Comparison of ENCODE assay signal across 24 cellular contexts in the genomic region with DNA sequence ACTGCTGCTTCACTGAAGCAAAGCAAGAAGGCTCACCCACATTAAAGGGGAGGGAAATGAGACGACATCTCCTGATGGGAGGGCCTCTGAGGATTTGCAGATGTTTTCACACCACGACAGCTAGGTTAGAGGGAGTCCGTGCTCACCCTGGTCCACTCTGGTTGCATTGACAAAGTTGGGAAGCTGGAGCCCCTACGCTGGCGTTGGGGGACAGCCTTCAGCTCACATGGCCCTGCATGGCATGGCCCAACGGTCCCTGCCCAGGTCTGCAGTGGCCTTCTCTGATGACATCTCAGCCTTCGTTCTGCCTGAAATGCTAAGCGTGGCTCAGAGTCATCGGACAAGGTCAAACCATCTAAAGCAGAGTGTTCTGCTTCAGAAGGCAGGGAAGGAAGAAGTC. TPM values are rescaled to one million over a fixed set of nuclear protein-coding genes. Genes with fewer than 3 reads are reported as not detected.
"Had no signal": no experiment of that assay in that cellular context is flagged by ENCODE, and none has a peak within 500 bp of the region (broad histone marks: within the 10 kb centered on the region; RNA-seq: fewer than 3 reads in every experiment).

No MANE protein-coding gene starts in this region.

- ATAC-seq: activated naive CD4-positive, alpha-beta T cell treated with anti-CD3 and anti-CD28 coated beads, Interleukin-2, amount 50 U/mL, for 72 hours; activated naive CD8-positive, alpha-beta T cell treated with anti-CD3 and anti-CD28 coated beads, Interleukin-2, amount 50 U/mL, for 24 hours; activated T-cell treated with anti-CD3 and anti-CD28 coated beads, Interleukin-2, amount 50 U/mL, for 4 hours; T-cell had no signal

- H3K4me3 ChIP-seq: MG63, SK-N-MC had no signal

- H3K4me2 ChIP-seq: KMS-11 had no signal

- DNase-seq: activated B cell treated with CpG ODN at 0.5 μM for 24 hours; activated CD4-positive, alpha-beta memory T cell treated with anti-CD3 and anti-CD28 coated beads for 36 hours; activated CD4-positive, alpha-beta T cell treated with anti-CD3 and anti-CD28 coated beads for 1 hour; activated CD4-positive, alpha-beta T cell treated with anti-CD3 and anti-CD28 coated beads, Interleukin-2, amount 10 ng/mL, durations not matched to agents 24 days and 14 days; activated CD8-positive, alpha-beta memory T cell treated with anti-CD3 and anti-CD28 coated beads for 24 hours; activated effector memory CD4-positive, alpha-beta T cell treated with anti-CD3 and anti-CD28 coated beads, Interleukin-2, amount 50 U/mL, for 16 hours; activated naive CD4-positive, alpha-beta T cell treated with Interleukin-2 at 50 U/mL for 16 hours; activated naive CD8-positive, alpha-beta T cell treated with anti-CD3 and anti-CD28 coated beads, Interleukin-2, amount 50 U/mL, for 24 hours; activated T-cell treated with anti-CD3 and anti-CD28 coated beads, Interleukin-2, amount 50 U/mL, for 4 hours; amygdala; MG63; NCI-H1105; NCI-H1694 treated with DMSO at 0.1 percent for 48 hours; NCI-H2029 treated with DMSO at 0.1 percent for 48 hours; NCI-H524; T-cell; T-helper 2 cell; T1000 had no signal

- H3K27me3 ChIP-seq: MG63 had no signal

- H3K9ac ChIP-seq: KMS-11 had no signal

- H3K9me3 ChIP-seq: MG63 had no signal

- H3K9me3 Mint-ChIP-seq: activated B cell treated with CpG ODN at 0.5 μM for 24 hours; activated CD4-positive, alpha-beta memory T cell treated with anti-CD3 and anti-CD28 coated beads for 36 hours; activated CD4-positive, alpha-beta T cell treated with anti-CD3 and anti-CD28 coated beads, Interleukin-2, amount 10 ng/mL, durations not matched to agents 24 days and 14 days; activated naive CD4-positive, alpha-beta T cell treated with anti-CD3 and anti-CD28 coated beads, Interleukin-2, amount 50 U/mL, for 72 hours; activated naive CD8-positive, alpha-beta T cell treated with anti-CD3 and anti-CD28 coated beads, Interleukin-2, amount 50 U/mL, for 24 hours; activated T-cell treated with anti-CD3 and anti-CD28 coated beads, Interleukin-2, amount 50 U/mL, for 4 hours; brain; central memory CD8-positive, alpha-beta T cell; T-cell had no signal

- H3K27me3 Mint-ChIP-seq: activated naive CD8-positive, alpha-beta T cell treated with anti-CD3 and anti-CD28 coated beads, Interleukin-2, amount 50 U/mL, for 24 hours had no signal

- H3K27ac Mint-ChIP-seq: activated CD4-positive, alpha-beta memory T cell treated with anti-CD3 and anti-CD28 coated beads for 36 hours; activated CD4-positive, alpha-beta T cell treated with anti-CD3 and anti-CD28 coated beads, Interleukin-2, amount 10 ng/mL, durations not matched to agents 24 days and 14 days; activated naive CD4-positive, alpha-beta T cell treated with anti-CD3 and anti-CD28 coated beads, Interleukin-2, amount 50 U/mL, for 72 hours; activated naive CD8-positive, alpha-beta T cell treated with anti-CD3 and anti-CD28 coated beads, Interleukin-2, amount 50 U/mL, for 24 hours had no signal

- H3K27ac ChIP-seq: KMS-11, SK-N-MC had no signal

- H3K4me3 Mint-ChIP-seq: activated B cell treated with CpG ODN at 0.5 μM for 24 hours; activated CD4-positive, alpha-beta memory T cell treated with anti-CD3 and anti-CD28 coated beads for 36 hours; activated CD4-positive, alpha-beta T cell treated with anti-CD3 and anti-CD28 coated beads, Interleukin-2, amount 10 ng/mL, durations not matched to agents 24 days and 14 days; activated naive CD8-positive, alpha-beta T cell treated with anti-CD3 and anti-CD28 coated beads, Interleukin-2, amount 50 U/mL, for 24 hours; activated T-cell treated with anti-CD3 and anti-CD28 coated beads, Interleukin-2, amount 50 U/mL, for 4 hours; central memory CD8-positive, alpha-beta T cell; T-cell had no signal

- H3K36me3 ChIP-seq: MG63 had no signal

- H3K36me3 Mint-ChIP-seq: activated CD4-positive, alpha-beta memory T cell treated with anti-CD3 and anti-CD28 coated beads for 36 hours; brain; T-cell had no signal

RNA-seq across cellular contexts. Expression of a gene that starts 14.4 kb away (rescaled TPM):
- total RNA-seq: activated B cell treated with CpG ODN at 0.5 μM for 24 hours; activated CD4-positive, alpha-beta memory T cell treated with anti-CD3 and anti-CD28 coated beads for 36 hours; activated CD4-positive, alpha-beta T cell treated with anti-CD3 and anti-CD28 coated beads, Interleukin-2, amount 10 ng/mL, durations not matched to agents 24 days and 14 days; activated naive CD4-positive, alpha-beta T cell treated with anti-CD3 and anti-CD28 coated beads, Interleukin-2, amount 50 U/mL, for 72 hours; activated T-cell treated with anti-CD3 and anti-CD28 coated beads, Interleukin-2, amount 50 U/mL, for 4 hours; astrocyte; T-cell had no signal

RNA-seq across cellular contexts. Expression of a gene that starts 27.5 kb away (rescaled TPM):
- total RNA-seq: activated B cell treated with CpG ODN at 0.5 μM for 24 hours; activated CD4-positive, alpha-beta memory T cell treated with anti-CD3 and anti-CD28 coated beads for 36 hours; activated CD4-positive, alpha-beta T cell treated with anti-CD3 and anti-CD28 coated beads, Interleukin-2, amount 10 ng/mL, durations not matched to agents 24 days and 14 days; activated naive CD4-positive, alpha-beta T cell treated with anti-CD3 and anti-CD28 coated beads, Interleukin-2, amount 50 U/mL, for 72 hours; activated T-cell treated with anti-CD3 and anti-CD28 coated beads, Interleukin-2, amount 50 U/mL, for 4 hours; astrocyte; T-cell had no signal
